9 cellular contexts compared by ENCODE assay signal in genomic region chr15:69299451-69300128, GRCh38. TPM values are rescaled to one million over a fixed set of nuclear protein-coding genes. Genes with fewer than 3 reads are reported as not detected.
A peak's percentile ranks its signal among the peaks of the same experiment; 100 is the strongest.
DNase-seq lines count a peak whose midpoint lies in the region; ATAC-seq and TF ChIP-seq lines count a peak whose summit lies in the region.
"Had no signal": no experiment of that assay in that cellular context is flagged by ENCODE, and none has a peak within 500 bp of the region (broad histone marks: within the 10 kb centered on the region; RNA-seq: fewer than 3 reads in every experiment).

No MANE protein-coding gene starts in this region.

- no peak for TF ChIP-seq CTCF in AG04450 (IDR thresholded peaks at IDR 0.05; ENCODE audit: low read depth, low read length)
- no peak for TF ChIP-seq CTCF in LNCaP clone FGC (IDR thresholded peaks at IDR 0.05; ENCODE audit: control insufficient read depth, extremely low read depth, insufficient read depth)
- no peak for TF ChIP-seq CTCF in neural cell (IDR thresholded peaks at IDR 0.05; ENCODE audit: poor library complexity, severe bottlenecking)

- TF ChIP-seq EP300 in neural cell (conservative IDR thresholded peaks at IDR 0.05; ENCODE audit: poor library complexity, severe bottlenecking): no peak

- peaks cover 0 to 12% of the 10 kb centered on the region in 2 donors for H3K4me1 ChIP-seq in esophagus (ENCODE audit: control insufficient read depth in 2 of 2, insufficient read depth in 2 of 2, low read length in 1 of 2)

- no peaks in the 10 kb centered on the region for H3F3A ChIP-seq in neural cell (ENCODE audit: insufficient read depth, low read length, poor library complexity, severe bottlenecking)

- no peak overlapping the region for H3K9ac ChIP-seq in neural cell (ENCODE audit: low read length)

- no peak for DNase-seq in AG04450 (ENCODE audit: low read depth, low spot score)
- DNase-seq in LNCaP clone FGC (ENCODE audit: low read depth): no peak
- no peak for DNase-seq in stimulated activated CD4-positive, alpha-beta T cell treated with anti-CD3 and anti-CD28 coated beads, Interleukin-2, amount 100 ng/mL, for 48 hours
- no peak for DNase-seq in activated gamma-delta T cell (lab: John Stamatoyannopoulos, UW)
- no peak for DNase-seq in head of caudate nucleus
- DNase-seq: foreskin melanocyte had no signal

- H3K4me2 ChIP-seq in neural cell (ENCODE audit: low read length): no peak overlapping the region

- no peaks in the 10 kb centered on the region for H3K9me2 ChIP-seq in neural cell (ENCODE audit: insufficient read depth, low read length)

- no peak overlapping the region for H2AFZ ChIP-seq in neural cell (ENCODE audit: low read depth, low read length)

- H3K36me3 ChIP-seq in esophagus (ENCODE audit: control insufficient read depth in 2 of 2, insufficient read depth in 2 of 2, low read length in 1 of 2) (no peaks in the 10 kb centered on the region), neural cell (ENCODE audit: insufficient read depth, low read length) (no peaks in the 10 kb centered on the region)

- no peaks in the 10 kb centered on the region for H4K20me1 ChIP-seq in neural cell (ENCODE audit: insufficient read depth)

- CTCF ChIA-PET in AG04450 (lab: Charles Lee): no interaction called here

- no peak for ATAC-seq in HG02763 (IDR thresholded peaks at IDR 0.05; ENCODE audit: unreplicated experiment)

- H3K9me3 ChIP-seq in AG04450 (ENCODE audit: control insufficient read depth, insufficient read depth, low read length) (no peaks in the 10 kb centered on the region), esophagus (ENCODE audit: control insufficient read depth in 2 of 2, insufficient read depth in 1 of 2, low read depth in 1 of 2, low read length in 1 of 2) (no peaks in the 10 kb centered on the region), neural cell (ENCODE audit: low read length) (no peaks in the 10 kb centered on the region)

- no peaks in the 10 kb centered on the region for H3K79me2 ChIP-seq in neural cell (replicated peaks; ENCODE audit: insufficient read depth, low read length)

- intact Hi-C loops in head of caudate nucleus (cut with DNase I): no loop called here

- H3K27ac ChIP-seq in AG04450 (ENCODE audit: low read depth, low read length): no peak overlapping the region
- no peak overlapping the region for H3K27ac ChIP-seq in esophagus (ENCODE audit: low read depth in 2 of 2, low read length in 1 of 2)
- H3K27ac ChIP-seq in neural cell (ENCODE audit: low read length): no peak overlapping the region

- POLR2A ChIA-PET in AG04450 (lab: Yijun Ruan, JAX): no interaction called here

- WGBS in esophagus, 2 donors: 28 to 33% methylated on average over 20 of the region's 20 CpGs

- no peak for TF ChIP-seq RAD21 in neural cell (conservative IDR thresholded peaks at IDR 0.05)

- H3K4me3 ChIP-seq in AG04450 (ENCODE audit: low read depth, low read length) (peak overlapping the region; percentile 60), LNCaP clone FGC (ENCODE audit: low read depth, low read length) (peak overlapping the region; percentile 42), esophagus (ENCODE audit: low read depth in 1 of 2, low read length in 2 of 2) (peak overlapping the region; percentile 51 to 56), neural cell (ENCODE audit: low read length) (peak overlapping the region; percentile 57)

- H3K27me3 ChIP-seq in AG04450 (ENCODE audit: control insufficient read depth, insufficient read depth, low read length) (no peaks in the 10 kb centered on the region), esophagus (ENCODE audit: control insufficient read depth in 1 of 2, insufficient read depth in 2 of 2, low read length in 2 of 2) (no peaks in the 10 kb centered on the region), neural cell (ENCODE audit: insufficient read depth, low read depth, low read length) (peaks cover 43% of the 10 kb centered on the region)

TF ChIP-seq in neural cell, 6 proteins besides CTCF, POLR2A, EP300 and RAD21:
- no peak for TF ChIP-seq MXI1 (conservative IDR thresholded peaks at IDR 0.05; ENCODE audit: poor library complexity, severe bottlenecking)
- TF ChIP-seq EZH2 (IDR thresholded peaks at IDR 0.05; ENCODE audit: borderline replicate concordance, insufficient read depth, low read length, poor library complexity, severe bottlenecking): no peak
- no peak for TF ChIP-seq TAF1 (IDR thresholded peaks at IDR 0.05; ENCODE audit: low read depth)
- TF ChIP-seq POLR2AphosphoS5 (IDR thresholded peaks at IDR 0.05): no peak
- no peak for TF ChIP-seq SMC3 (conservative IDR thresholded peaks at IDR 0.05; ENCODE audit: poor library complexity)
- no peak for TF ChIP-seq REST (IDR thresholded peaks at IDR 0.05; ENCODE audit: borderline replicate concordance)
TF ChIP-seq in neural cell: peak in this region for 0.

RNA-seq across cellular contexts. Expression of gene PAQR5, which starts 0.9 kb away (rescaled TPM):
- polyA plus RNA-seq in AG04450 (2011; rRNA removed): 7.9 and 9.7 TPM in 2 replicates
- polyA minus RNA-seq in AG04450 (2011; rRNA and poly(A)+ RNA removed): 17.8 and 18.3 TPM in 2 replicates
- polyA plus RNA-seq in esophagus: 10 to 100 TPM in 1 of 2 donors, 1 to 10 TPM in 1; 8.5 to 10.5 TPM
- not detected in 2 replicates for polyA plus RNA-seq in neural cell
- polyA minus RNA-seq in neural cell: not detected in 2 replicates
